In genomic region chr4:43992552-43992951, GRCh38 we compare ENCODE assay signal across 21 cellular contexts.
"Had no signal": no experiment of that assay in that cellular context is flagged by ENCODE, and none has a peak within 500 bp of the region (broad histone marks: within the 10 kb centered on the region; RNA-seq: fewer than 3 reads in every experiment).

No MANE protein-coding gene starts in this region.

- H3K9me3 ChIP-seq: body of pancreas had no signal

- H3K4me3 Mint-ChIP-seq: activated CD8-positive, alpha-beta T cell treated with anti-CD3 and anti-CD28 coated beads, Interleukin-2, amount 10 ng/mL, durations not matched to agents 7 days and 5 days; activated naive CD4-positive, alpha-beta T cell treated with anti-CD3 and anti-CD28 coated beads, Interleukin-2, amount 50 U/mL, for 24 hours; activated T-cell treated with anti-CD3 and anti-CD28 coated beads, Interleukin-2, amount 50 U/mL, for 24 hours; activated T-helper 1 cell treated with anti-CD3 and anti-CD28 coated beads, Interleukin-12 subunit alpha, Interleukin-12 subunit beta, Interleukin-2, Interleukin-4 antibody, amounts not matched to agents 30 ng/mL and 10 ng/mL and 1 ng/mL, durations not matched to agents 14 hours and 24 hours and 36 hours; T-helper 1 cell treated with Interleukin-12 subunit alpha and Interleukin-12 subunit beta and Interleukin-4 antibody, amounts not matched to agents 30 μg/mL and 1 μg/mL, for 36 hours had no signal

- H3K4me2 ChIP-seq: PC-9 had no signal

- H3K4me3 ChIP-seq: body of pancreas, PC-9 had no signal

- H3K4me1 ChIP-seq: body of pancreas had no signal

- H3K9me3 Mint-ChIP-seq: activated T-helper 1 cell treated with anti-CD3 and anti-CD28 coated beads, Interleukin-12 subunit alpha, Interleukin-12 subunit beta, Interleukin-2, Interleukin-4 antibody, amounts not matched to agents 30 ng/mL and 10 ng/mL and 1 ng/mL, durations not matched to agents 14 hours and 24 hours and 36 hours; T-helper 1 cell treated with Interleukin-12 subunit alpha and Interleukin-12 subunit beta and Interleukin-4 antibody, amounts not matched to agents 30 μg/mL and 1 μg/mL, for 36 hours had no signal

- H3K27me3 ChIP-seq: body of pancreas had no signal

- H3K27ac Mint-ChIP-seq: activated CD8-positive, alpha-beta T cell treated with anti-CD3 and anti-CD28 coated beads, Interleukin-2, amount 10 ng/mL, durations not matched to agents 7 days and 5 days; activated naive CD4-positive, alpha-beta T cell treated with anti-CD3 and anti-CD28 coated beads, Interleukin-2, amount 50 U/mL, for 24 hours; activated T-cell treated with anti-CD3 and anti-CD28 coated beads, Interleukin-2, amount 50 U/mL, for 24 hours; activated T-helper 1 cell treated with anti-CD3 and anti-CD28 coated beads, Interleukin-12 subunit alpha, Interleukin-12 subunit beta, Interleukin-2, Interleukin-4 antibody, amounts not matched to agents 30 ng/mL and 10 ng/mL and 1 ng/mL, durations not matched to agents 14 hours and 24 hours and 36 hours; T-helper 1 cell treated with Interleukin-12 subunit alpha and Interleukin-12 subunit beta and Interleukin-4 antibody, amounts not matched to agents 30 μg/mL and 1 μg/mL, for 36 hours had no signal

- H3K27ac ChIP-seq: body of pancreas, PC-9 had no signal

- H3K4me1 Mint-ChIP-seq: activated naive CD4-positive, alpha-beta T cell treated with anti-CD3 and anti-CD28 coated beads, Interleukin-2, amount 50 U/mL, for 24 hours had no signal

- DNase-seq: activated CD4-positive, alpha-beta T cell treated with anti-CD3 and anti-CD28 coated beads for 48 hours; activated CD4-positive, alpha-beta T cell treated with anti-CD3 and anti-CD28 coated beads, Interleukin-2, amount 50 U/mL, for 4 hours; activated CD4-positive, CD25-positive, alpha-beta regulatory T cell treated with anti-CD3 and anti-CD28 coated beads, Interleukin-2, amount 50 U/mL, for 72 hours; activated CD8-positive, alpha-beta T cell treated with anti-CD3 and anti-CD28 coated beads, Interleukin-2, amount 10 ng/mL, durations not matched to agents 7 days and 5 days; activated effector memory CD4-positive, alpha-beta T cell treated with Interleukin-2 at 50 U/mL for 16 hours; activated naive CD4-positive, alpha-beta T cell; activated T-cell treated with anti-CD3 and anti-CD28 coated beads, Interleukin-2, amount 50 U/mL, for 24 hours; aorta; body of pancreas; central memory CD4-positive, alpha-beta T cell; Kasumi-1; NCI-H1694; NCI-H2029 treated with DMSO at 0.1 percent for 48 hours; NCI-H510A treated with DMSO at 0.1 percent for 48 hours; NCI-H69; NK-92 treated with Interleukin-12 subunit alpha and Interleukin-12 subunit beta, amount 100 ng/mL, for 24 hours; PC-9; SHP77 treated with DMSO at 0.1 percent for 48 hours had no signal

- H3K36me3 Mint-ChIP-seq: activated naive CD4-positive, alpha-beta T cell treated with anti-CD3 and anti-CD28 coated beads, Interleukin-2, amount 50 U/mL, for 24 hours had no signal

- H3K27me3 Mint-ChIP-seq: activated naive CD4-positive, alpha-beta T cell treated with anti-CD3 and anti-CD28 coated beads, Interleukin-2, amount 50 U/mL, for 24 hours; activated T-cell treated with anti-CD3 and anti-CD28 coated beads, Interleukin-2, amount 50 U/mL, for 24 hours had no signal

- H2AFZ ChIP-seq: PC-9 had no signal

- ATAC-seq: activated CD8-positive, alpha-beta T cell treated with anti-CD3 and anti-CD28 coated beads, Interleukin-2, amount 10 ng/mL, durations not matched to agents 7 days and 5 days; body of pancreas had no signal
